ENCODE assay signal across 8 cellular contexts in genomic region chr4:129095811-129096454, GRCh38. TPM values are rescaled to one million over a fixed set of nuclear protein-coding genes. Genes with fewer than 3 reads are reported as not detected.
DNase-seq lines count a peak whose midpoint lies in the region; ATAC-seq and FAIRE-seq lines count a peak whose summit lies in the region.

C4orf33 (plus strand) TSS chr4:129096152; CDS start chr4:129102611, 6,459 bp downstream.

- FAIRE-seq in GM19239 (lab: Jason Lieb, UNC), result peak; percentile 90

- H3K27ac ChIP-seq in esophagus (ENCODE audit: low read depth in 2 of 2, low read length in 1 of 2) (peak within 1 kb of the TSS; percentile 77 to 86), muscle layer of duodenum (ENCODE audit: low read length) (peak within 1 kb of the TSS; percentile 94)

- H3K4me1 ChIP-seq in esophagus (ENCODE audit: control insufficient read depth in 2 of 2, insufficient read depth in 2 of 2, low read length in 1 of 2), result no peaks in the 10 kb centered on the region
- H3K4me1 ChIP-seq in muscle layer of duodenum (ENCODE audit: control insufficient read depth in 1 of 2, insufficient read depth in 2 of 2, low read length in 2 of 2), result peaks cover 0 to 20% of the 10 kb centered on the region in 2 donors

- no peaks in the 10 kb centered on the region for H3K9me3 ChIP-seq in esophagus (ENCODE audit: control insufficient read depth in 2 of 2, insufficient read depth in 1 of 2, low read depth in 1 of 2, low read length in 1 of 2)
- no peaks in the 10 kb centered on the region for H3K9me3 ChIP-seq in muscle layer of duodenum (ENCODE audit: control insufficient read depth in 1 of 2, low read length in 2 of 2)

- H3K4me3 ChIP-seq in esophagus (ENCODE audit: low read depth in 1 of 2, low read length in 2 of 2), result peak within 1 kb of the TSS; percentile 44 to 90
- H3K4me3 ChIP-seq in muscle layer of duodenum (ENCODE audit: low read depth in 1 of 2, low read length in 2 of 2), result peak within 1 kb of the TSS; percentile 79 to 89

- 5 to 8% methylated on average over 14 of the region's 14 CpGs for WGBS in esophagus, 2 donors

- peak; percentile 39 for ATAC-seq in HG03442 (IDR thresholded peaks at IDR 0.05; ENCODE audit: unreplicated experiment)

- DNase-seq in C1 segment of cervical spinal cord (lab: John Stamatoyannopoulos, UW) (peak in 12 of 14 donors; percentile 26 to 63 (median 48)), GM19239 (ENCODE audit: insufficient read length, low spot score) (peak; percentile 48), OCI-M1 (lab: John Stamatoyannopoulos, UW) (peak; percentile 98), activated T-cell treated with anti-CD3 and anti-CD28 coated beads for 48 hours (ENCODE audit: low read depth) (peak; percentile 60)
- peak; percentile 78 to 81 for DNase-seq in stimulated activated CD8-positive, alpha-beta memory T cell treated with anti-CD3 and anti-CD28 coated beads, Interleukin-7, amount 100 ng/mL, for 4 hours (ENCODE audit: low read depth in 2 of 2)

- H3K27me3 ChIP-seq in esophagus (ENCODE audit: control insufficient read depth in 1 of 2, insufficient read depth in 2 of 2, low read length in 2 of 2) (no peaks in the 10 kb centered on the region), muscle layer of duodenum (ENCODE audit: low read depth, low read length) (no peaks in the 10 kb centered on the region)

- H3K36me3 ChIP-seq in esophagus (ENCODE audit: control insufficient read depth in 2 of 2, insufficient read depth in 2 of 2, low read length in 1 of 2) (no peaks in the 10 kb centered on the region), muscle layer of duodenum (ENCODE audit: control insufficient read depth in 1 of 2, insufficient read depth in 2 of 2, low read length in 2 of 2) (no peaks in the 10 kb centered on the region)

RNA-seq across cellular contexts. Expression of gene C4orf33, which starts in this region (rescaled TPM):
- polyA plus RNA-seq in esophagus, result 10 to 100 TPM in 1 of 2 donors, 1 to 10 TPM in 1; 9.1 to 12.8 TPM

Comparison
In these comparisons a context has a peak if more than half of its experiments do, and no peak if none do; other contexts are left out.
1. Peak in every context shown above with its lines: DNase-seq, ATAC-seq, H3K4me3 ChIP-seq and H3K27ac ChIP-seq.
2. DNase-seq: peak in every context shown above with its lines; median percentile 98 in OCI-M1; 80 in stimulated activated CD8-positive, alpha-beta memory T cell treated with anti-CD3 and anti-CD28 coated beads, Interleukin-7, amount 100 ng/mL, for 4 hours; 60 in activated T-cell treated with anti-CD3 and anti-CD28 coated beads for 48 hours; 48 in C1 segment of cervical spinal cord; 48 in GM19239.